ENCODE assay signal across 23 cellular contexts in the genomic region with DNA sequence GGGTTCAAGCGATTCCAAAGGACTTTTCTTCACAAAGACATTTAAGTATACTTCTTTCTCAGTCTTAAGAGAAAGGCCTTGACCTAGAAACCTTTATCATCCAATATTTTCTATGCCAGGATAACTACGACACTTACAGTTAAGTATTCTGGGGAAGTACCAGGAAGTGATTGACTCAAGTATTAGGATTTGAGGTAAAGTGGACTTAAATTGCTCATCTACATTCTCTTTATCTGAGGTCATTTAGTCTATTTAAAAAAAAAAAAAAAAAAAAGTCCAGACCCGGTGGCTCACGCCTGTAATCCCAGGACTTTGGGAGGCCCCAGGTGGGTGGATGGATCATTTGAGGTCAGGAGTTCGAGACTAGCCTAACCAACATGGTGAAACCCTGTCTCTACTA.
DNase-seq lines count a peak whose midpoint lies in the region; ATAC-seq and TF ChIP-seq lines count a peak whose summit lies in the region.
"Had no signal": no experiment of that assay in that cellular context is flagged by ENCODE, and none has a peak within 500 bp of the region (broad histone marks: within the 10 kb centered on the region; RNA-seq: fewer than 3 reads in every experiment).

No MANE protein-coding gene starts in this region.

- no peak overlapping the region for H3K9ac ChIP-seq in mesenchymal stem cell (ENCODE audit: low read length)
- no peak overlapping the region for H3K9ac ChIP-seq in H9 (ENCODE audit: extremely low read depth, insufficient read length, low read length)

- H3K4me2 ChIP-seq in mesenchymal stem cell (ENCODE audit: low read length, poor library complexity, severe bottlenecking), result no peak overlapping the region
- no peak overlapping the region for H3K4me2 ChIP-seq in H9 (ENCODE audit: insufficient read depth, insufficient read length, low read length)
- H3K4me2 ChIP-seq: GM23338 had no signal

- H2BK5ac ChIP-seq in mesenchymal stem cell (ENCODE audit: low read depth, low read length, poor library complexity, severe bottlenecking) (no peak overlapping the region), H9 (ENCODE audit: insufficient read length, low read length) (no peak overlapping the region)

- no peaks in the 10 kb centered on the region for H3K23me2 ChIP-seq in H9 (ENCODE audit: insufficient read length, low read depth, low read length, poor library complexity, severe bottlenecking)

- H3K4ac ChIP-seq in mesenchymal stem cell (ENCODE audit: low read depth in 1 of 2, low read length in 2 of 2) (no peak overlapping the region), H9 (ENCODE audit: low read depth, low read length) (no peak overlapping the region)

- peaks cover 0 to 18% of the 10 kb centered on the region in 2 experiments for H3K36me3 ChIP-seq in mesenchymal stem cell (ENCODE audit: control insufficient read depth in 1 of 2, insufficient read depth in 2 of 2, low read depth in 1 of 2, low read length in 2 of 2)
- no peaks in the 10 kb centered on the region for H3K36me3 ChIP-seq in effector memory CD4-positive, alpha-beta T cell (ENCODE audit: control insufficient read depth, insufficient read depth, low read length)
- H3K36me3 ChIP-seq in left lung, result no peaks in the 10 kb centered on the region
- H3K36me3 ChIP-seq: Peyer's patch had no signal

- intact Hi-C loops in left lung (cut with DNase I), result no loop called here

- H2BK12ac ChIP-seq in mesenchymal stem cell (ENCODE audit: low read length in 2 of 2) (no peak overlapping the region), H9 (ENCODE audit: insufficient read length, low read depth, low read length) (no peak overlapping the region)

- no peak overlapping the region for H3T11ph ChIP-seq in H9 (ENCODE audit: low read length)

- peak; percentile 79 for DNase-seq in ELR (ENCODE audit: low read depth)
- DNase-seq in NCI-H226, result peak; percentile 24
- no peak for DNase-seq in central memory CD8-positive, alpha-beta T cell (ENCODE audit: low spot score in 2 of 2)
- peak; percentile 33 for DNase-seq in mesenchymal stem cell
- DNase-seq in effector memory CD4-positive, alpha-beta T cell, result no peak
- no peak for DNase-seq in H9
- no peak for DNase-seq in stimulated activated effector memory CD8-positive, alpha-beta T cell treated with anti-CD3 and anti-CD28 coated beads, Interleukin-12 subunit alpha, Interleukin-12 subunit beta, amount 100 ng/mL, for 72 hours (ENCODE audit: low spot score in 2 of 2)
- DNase-seq in left lung, result no peak
- DNase-seq: DMS79 treated with DMSO at 0.1 percent for 48 hours; GDM1; Kasumi-1; MM.1S; NCI-H1105; NCI-H2081; NCI-H510A; NCI-H748 treated with DMSO at 0.1 percent for 48 hours; NK-92 treated with Interleukin-12 subunit alpha and Interleukin-12 subunit beta, amount 100 ng/mL, for 24 hours; Peyer's patch; SHP77 had no signal

- no peak for TF ChIP-seq CTCF in H9 (conservative IDR thresholded peaks at IDR 0.05)
- TF ChIP-seq CTCF in left lung (IDR thresholded peaks at IDR 0.05), result no peak

- peaks cover 59% of the 10 kb centered on the region for H3K4me1 Mint-ChIP-seq in central memory CD8-positive, alpha-beta T cell
- peaks cover 4 to 8% of the 10 kb centered on the region in 2 experiments for H3K4me1 Mint-ChIP-seq in H9
- peaks cover 41% of the 10 kb centered on the region for H3K4me1 Mint-ChIP-seq in stimulated activated effector memory CD8-positive, alpha-beta T cell treated with anti-CD3 and anti-CD28 coated beads, Interleukin-12 subunit alpha, Interleukin-12 subunit beta, amount 100 ng/mL, for 72 hours

- H3K79me2 ChIP-seq in H9 (ENCODE audit: insufficient read depth, low read length), result no peaks in the 10 kb centered on the region; the same call in 1 of the 2 replicates

- H3K27ac ChIP-seq in mesenchymal stem cell (ENCODE audit: low read length, poor library complexity, severe bottlenecking) (no peak overlapping the region), H9 (ENCODE audit: insufficient read length, low read depth, low read length) (no peak overlapping the region), left lung (no peak overlapping the region)
- H3K27ac ChIP-seq in effector memory CD4-positive, alpha-beta T cell (ENCODE audit: insufficient read depth, low read length, poor library complexity, severe bottlenecking), result no peak overlapping the region
- H3K27ac ChIP-seq: HL-60, Peyer's patch had no signal

- ATAC-seq in central memory CD8-positive, alpha-beta T cell (replicated peaks; ENCODE audit: extremely low read depth, poor library complexity, severe bottlenecking), result no peak
- no peak for ATAC-seq in stimulated activated effector memory CD8-positive, alpha-beta T cell treated with anti-CD3 and anti-CD28 coated beads, Interleukin-12 subunit alpha, Interleukin-12 subunit beta, amount 100 ng/mL, for 72 hours
- no peak for ATAC-seq in left lung
- ATAC-seq: GM23338 had no signal

- no peak overlapping the region for H3K4me3 ChIP-seq in mesenchymal stem cell (ENCODE audit: insufficient read depth in 1 of 2, low read depth in 1 of 2, low read length in 2 of 2)
- H3K4me3 ChIP-seq in effector memory CD4-positive, alpha-beta T cell (ENCODE audit: insufficient read depth, low read depth, low read length, poor library complexity, severe bottlenecking), result no peak overlapping the region
- no peak overlapping the region for H3K4me3 ChIP-seq in left lung
- H3K4me3 ChIP-seq: GM23338, Peyer's patch, SK-N-MC had no signal

- H2BK15ac ChIP-seq in mesenchymal stem cell (ENCODE audit: low read depth, poor library complexity, severe bottlenecking) (no peak overlapping the region), H9 (ENCODE audit: low read depth, low read length) (no peak overlapping the region)

- no peak overlapping the region for H2BK20ac ChIP-seq in H9 (ENCODE audit: low read depth, low read length, poor library complexity, severe bottlenecking)

- H3K14ac ChIP-seq in mesenchymal stem cell (ENCODE audit: low read length in 2 of 2) (no peak overlapping the region), H9 (ENCODE audit: insufficient read depth, low read length) (no peak overlapping the region)

- H3K18ac ChIP-seq in mesenchymal stem cell (ENCODE audit: low read depth in 1 of 2, low read length in 2 of 2) (no peak overlapping the region), H9 (ENCODE audit: insufficient read length, low read depth, low read length) (no peak overlapping the region)

- H2AFZ ChIP-seq in mesenchymal stem cell (ENCODE audit: low read depth, low read length), result no peak overlapping the region
- H2AFZ ChIP-seq in H9 (ENCODE audit: low read length), result no peak overlapping the region
- H2AFZ ChIP-seq: GM23338 had no signal

- peak overlapping the region; percentile 16 for H3K27ac Mint-ChIP-seq in central memory CD8-positive, alpha-beta T cell (ENCODE audit: low read depth)
- H3K27ac Mint-ChIP-seq in H9, result no peak overlapping the region
- H3K27ac Mint-ChIP-seq in stimulated activated effector memory CD8-positive, alpha-beta T cell treated with anti-CD3 and anti-CD28 coated beads, Interleukin-12 subunit alpha, Interleukin-12 subunit beta, amount 100 ng/mL, for 72 hours, result no peak overlapping the region
- H3K27ac Mint-ChIP-seq: B cell, GM23338 had no signal

- H3K4me1 ChIP-seq in mesenchymal stem cell (ENCODE audit: control insufficient read depth, insufficient read depth, low read depth, low read length), result no peaks in the 10 kb centered on the region
- no peaks in the 10 kb centered on the region for H3K4me1 ChIP-seq in effector memory CD4-positive, alpha-beta T cell (ENCODE audit: control insufficient read depth, insufficient read depth, low read length, poor library complexity, severe bottlenecking)
- H3K4me1 ChIP-seq in H9 (ENCODE audit: insufficient read depth, low read length), result no peaks in the 10 kb centered on the region
- H3K4me1 ChIP-seq in left lung, result peaks cover 0 to 20% of the 10 kb centered on the region in 2 donors

- H3K23ac ChIP-seq in mesenchymal stem cell (ENCODE audit: low read length in 2 of 2) (no peak overlapping the region), H9 (ENCODE audit: insufficient read length, low read depth, low read length) (no peak overlapping the region)

- H4K8ac ChIP-seq in mesenchymal stem cell (ENCODE audit: low read length) (no peak overlapping the region), H9 (replicated peaks; ENCODE audit: insufficient read length, low read depth, low read length) (no peak overlapping the region)

- H3K4me3 Mint-ChIP-seq in central memory CD8-positive, alpha-beta T cell, result no peak overlapping the region
- H3K4me3 Mint-ChIP-seq in H9, result no peak overlapping the region
- H3K4me3 Mint-ChIP-seq in stimulated activated effector memory CD8-positive, alpha-beta T cell treated with anti-CD3 and anti-CD28 coated beads, Interleukin-12 subunit alpha, Interleukin-12 subunit beta, amount 100 ng/mL, for 72 hours, result no peak overlapping the region
- H3K4me3 Mint-ChIP-seq: B cell, GM23338 had no signal

- H2BK120ac ChIP-seq in mesenchymal stem cell (ENCODE audit: low read depth, low read length), result no peak overlapping the region
- H2BK120ac ChIP-seq in H9 (ENCODE audit: low read depth, low read length, poor library complexity, severe bottlenecking), result no peak overlapping the region

- no peaks in the 10 kb centered on the region for H3K9me3 Mint-ChIP-seq in central memory CD8-positive, alpha-beta T cell
- no peaks in the 10 kb centered on the region for H3K9me3 Mint-ChIP-seq in H9
- H3K9me3 Mint-ChIP-seq in stimulated activated effector memory CD8-positive, alpha-beta T cell treated with anti-CD3 and anti-CD28 coated beads, Interleukin-12 subunit alpha, Interleukin-12 subunit beta, amount 100 ng/mL, for 72 hours, result no peaks in the 10 kb centered on the region
- H3K9me3 Mint-ChIP-seq: GM23338 had no signal

- peaks cover 11% of the 10 kb centered on the region for H3K79me1 ChIP-seq in mesenchymal stem cell (replicated peaks; ENCODE audit: low read length, poor library complexity, severe bottlenecking)
- H3K79me1 ChIP-seq in H9 (ENCODE audit: insufficient read depth, low read depth, low read length, poor library complexity, severe bottlenecking), result peaks cover 1% of the 10 kb centered on the region

- H3K27me3 ChIP-seq in mesenchymal stem cell (ENCODE audit: control insufficient read depth in 1 of 2, insufficient read depth in 1 of 2, low read length in 2 of 2), result no peaks in the 10 kb centered on the region
- H3K27me3 ChIP-seq in effector memory CD4-positive, alpha-beta T cell (replicated peaks; ENCODE audit: control insufficient read depth, insufficient read depth, low read length, poor library complexity, severe bottlenecking), result no peaks in the 10 kb centered on the region
- H3K27me3 ChIP-seq in H9 (ENCODE audit: insufficient read depth, low read length), result no peaks in the 10 kb centered on the region
- no peaks in the 10 kb centered on the region for H3K27me3 ChIP-seq in left lung
- H3K27me3 ChIP-seq: Peyer's patch had no signal

- no peaks in the 10 kb centered on the region for H3K9me3 ChIP-seq in mesenchymal stem cell (ENCODE audit: control insufficient read depth, low read length)
- H3K9me3 ChIP-seq in effector memory CD4-positive, alpha-beta T cell (ENCODE audit: control insufficient read depth, low read length), result no peaks in the 10 kb centered on the region
- no peaks in the 10 kb centered on the region for H3K9me3 ChIP-seq in H9 (ENCODE audit: control insufficient read depth, low read depth, low read length)
- H3K9me3 ChIP-seq in left lung, result no peaks in the 10 kb centered on the region
- H3K9me3 ChIP-seq: Peyer's patch had no signal

- H2AK5ac ChIP-seq in mesenchymal stem cell (ENCODE audit: low read length, severe bottlenecking) (no peak overlapping the region), H9 (ENCODE audit: insufficient read length, low read length) (no peak overlapping the region)

- no peak overlapping the region for H4K5ac ChIP-seq in H9 (ENCODE audit: insufficient read length, low read depth, low read length)

- H3K56ac ChIP-seq in H9 (ENCODE audit: insufficient read length, low read depth, low read length), result no peak overlapping the region

- H3K36me3 Mint-ChIP-seq in central memory CD8-positive, alpha-beta T cell (ENCODE audit: insufficient read depth), result peaks cover 4% of the 10 kb centered on the region
- H3K36me3 Mint-ChIP-seq in H9 (ENCODE audit: insufficient read depth in 1 of 3, low read depth in 3 of 3), result peaks cover 0 to 4% (median 0%) of the 10 kb centered on the region in 3 experiments; a peak in 2 of 7 replicates
- H3K36me3 Mint-ChIP-seq in stimulated activated effector memory CD8-positive, alpha-beta T cell treated with anti-CD3 and anti-CD28 coated beads, Interleukin-12 subunit alpha, Interleukin-12 subunit beta, amount 100 ng/mL, for 72 hours, result peaks cover 20% of the 10 kb centered on the region

- no peaks in the 10 kb centered on the region for H3K27me3 Mint-ChIP-seq in central memory CD8-positive, alpha-beta T cell
- H3K27me3 Mint-ChIP-seq in H9 (ENCODE audit: low read depth), result no peaks in the 10 kb centered on the region
- H3K27me3 Mint-ChIP-seq: B cell had no signal

- no CpG with 5 or more reads among the region's 5 CpGs for WGBS in mesenchymal stem cell
- WGBS in H9 (ENCODE audit: extremely low coverage, insufficient read length, low lambda C conversion rate), result no CpG with 5 or more reads among the region's 5 CpGs

- no peak overlapping the region for H4K91ac ChIP-seq in mesenchymal stem cell (ENCODE audit: low read length)
- H4K91ac ChIP-seq in H9 (ENCODE audit: insufficient read length, low read depth, low read length), result no peak overlapping the region

- no peaks in the 10 kb centered on the region for H4K20me1 ChIP-seq in H9 (ENCODE audit: control insufficient read depth, insufficient read depth, insufficient read length)

Comparison
In these comparisons a context has a peak if more than half of its experiments do, and no peak if none do; other contexts are left out.
1. DNase-seq: peak in ELR (single experiment), NCI-H226 (single experiment) and mesenchymal stem cell (single experiment); none in central memory CD8-positive, alpha-beta T cell (0 of 2), effector memory CD4-positive, alpha-beta T cell (0 of 3), H9 (single experiment), stimulated activated effector memory CD8-positive, alpha-beta T cell treated with anti-CD3 and anti-CD28 coated beads, Interleukin-12 subunit alpha, Interleukin-12 subunit beta, amount 100 ng/mL, for 72 hours (0 of 2) and left lung (0 of 2).